ENCODE assay signal across 7 cellular contexts in the genomic region with DNA sequence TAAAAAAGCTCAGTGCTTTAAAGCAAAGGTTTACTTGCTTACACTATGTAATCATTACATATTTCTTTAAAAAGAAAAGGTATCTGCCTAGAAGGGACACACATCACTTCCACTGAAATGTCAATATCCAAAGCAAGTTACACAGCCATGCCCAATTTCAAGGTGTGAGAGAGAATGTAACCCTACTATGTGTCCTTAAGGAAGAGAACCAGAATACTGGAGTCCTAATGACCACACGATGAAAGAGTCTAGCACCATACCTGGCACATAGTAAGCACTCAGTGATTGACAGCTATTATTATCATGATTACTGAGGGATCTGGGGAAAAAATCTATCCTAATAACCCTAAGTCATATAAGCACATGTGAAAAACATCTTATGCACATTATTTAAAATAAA.
"Had no signal": no experiment of that assay in that cellular context is flagged by ENCODE, and none has a peak within 500 bp of the region (broad histone marks: within the 10 kb centered on the region; RNA-seq: fewer than 3 reads in every experiment).

No MANE protein-coding gene starts in this region.

- FAIRE-seq: H1, H54 had no signal

- H3K9me3 Mint-ChIP-seq: GM23338, H9 had no signal

- H3K4me3 Mint-ChIP-seq: GM23338, H9 had no signal

- H2AFZ ChIP-seq: GM23338 had no signal

- H3K4me2 ChIP-seq: GM23338 had no signal

- H3K4me3 ChIP-seq: GM23338 had no signal

- ATAC-seq: GM23338 had no signal

- H3K27ac Mint-ChIP-seq: GM23338 had no signal

- DNase-seq: H9, HCEC 1CT, IMR-90, KG1 had no signal
